Comparison of ENCODE assay signal across 1 cellular context in the genomic region with DNA sequence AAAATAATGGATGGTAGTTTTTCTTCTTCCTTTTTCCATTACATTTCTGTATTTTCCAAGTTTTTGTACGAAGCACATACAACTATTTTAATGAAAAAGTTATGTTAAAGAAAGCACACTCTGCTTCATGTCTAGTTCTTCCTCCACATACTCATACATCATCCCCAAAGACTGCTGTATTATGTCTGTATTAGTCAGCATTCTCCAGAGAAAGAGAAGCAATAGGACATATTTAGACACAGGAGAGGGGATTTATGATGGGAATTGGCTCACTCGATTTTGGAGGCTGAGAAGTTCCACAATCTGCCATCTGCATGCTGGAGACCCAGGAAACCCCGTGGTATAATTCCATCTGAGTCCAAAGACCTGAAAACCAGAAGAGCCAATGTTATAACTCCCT.
TF ChIP-seq lines count a peak whose summit lies in the region.

No MANE protein-coding gene starts in this region.

TF ChIP-seq in SK-N-SH treated with all-trans-retinoic acid at 6 μM for 48 hours, 23 proteins besides CTCF, POLR2A, EP300 and RAD21 (continued from another document):
- TF ChIP-seq, protein P1, sequence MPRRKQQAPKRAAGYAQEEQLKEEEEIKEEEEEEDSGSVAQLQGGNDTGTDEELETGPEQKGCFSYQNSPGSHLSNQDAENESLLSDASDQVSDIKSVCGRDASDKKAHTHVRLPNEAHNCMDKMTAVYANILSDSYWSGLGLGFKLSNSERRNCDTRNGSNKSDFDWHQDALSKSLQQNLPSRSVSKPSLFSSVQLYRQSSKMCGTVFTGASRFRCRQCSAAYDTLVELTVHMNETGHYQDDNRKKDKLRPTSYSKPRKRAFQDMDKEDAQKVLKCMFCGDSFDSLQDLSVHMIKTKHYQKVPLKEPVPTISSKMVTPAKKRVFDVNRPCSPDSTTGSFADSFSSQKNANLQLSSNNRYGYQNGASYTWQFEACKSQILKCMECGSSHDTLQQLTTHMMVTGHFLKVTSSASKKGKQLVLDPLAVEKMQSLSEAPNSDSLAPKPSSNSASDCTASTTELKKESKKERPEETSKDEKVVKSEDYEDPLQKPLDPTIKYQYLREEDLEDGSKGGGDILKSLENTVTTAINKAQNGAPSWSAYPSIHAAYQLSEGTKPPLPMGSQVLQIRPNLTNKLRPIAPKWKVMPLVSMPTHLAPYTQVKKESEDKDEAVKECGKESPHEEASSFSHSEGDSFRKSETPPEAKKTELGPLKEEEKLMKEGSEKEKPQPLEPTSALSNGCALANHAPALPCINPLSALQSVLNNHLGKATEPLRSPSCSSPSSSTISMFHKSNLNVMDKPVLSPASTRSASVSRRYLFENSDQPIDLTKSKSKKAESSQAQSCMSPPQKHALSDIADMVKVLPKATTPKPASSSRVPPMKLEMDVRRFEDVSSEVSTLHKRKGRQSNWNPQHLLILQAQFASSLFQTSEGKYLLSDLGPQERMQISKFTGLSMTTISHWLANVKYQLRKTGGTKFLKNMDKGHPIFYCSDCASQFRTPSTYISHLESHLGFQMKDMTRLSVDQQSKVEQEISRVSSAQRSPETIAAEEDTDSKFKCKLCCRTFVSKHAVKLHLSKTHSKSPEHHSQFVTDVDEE (CRISPR knock-in tag; IDR thresholded peaks at IDR 0.05), result no peak
- TF ChIP-seq TOX (CRISPR knock-in tag; IDR thresholded peaks at IDR 0.05; ENCODE audit: borderline replicate concordance) (no peak), BACH2 (CRISPR knock-in tag; IDR thresholded peaks at IDR 0.05; ENCODE audit: borderline replicate concordance) (no peak), OSR1 (CRISPR knock-in tag; IDR thresholded peaks at IDR 0.05) (no peak), SNAI2 (CRISPR knock-in tag; IDR thresholded peaks at IDR 0.05) (no peak)
